ENCODE assay signal across 22 cellular contexts in genomic region chr4:121717680-121718237, GRCh38. TPM values are rescaled to one million over a fixed set of nuclear protein-coding genes. Genes with fewer than 3 reads are reported as not detected.
A peak's percentile ranks its signal among the peaks of the same experiment; 100 is the strongest.
DNase-seq lines count a peak whose midpoint lies in the region; ATAC-seq and TF ChIP-seq lines count a peak whose summit lies in the region.
"Had no signal": no experiment of that assay in that cellular context is flagged by ENCODE, and none has a peak within 500 bp of the region (broad histone marks: within the 10 kb centered on the region; RNA-seq: fewer than 3 reads in every experiment).

No MANE protein-coding gene starts in this region.

- no peaks in the 10 kb centered on the region for H3K9me3 Mint-ChIP-seq in T-cell
- H3K9me3 Mint-ChIP-seq: activated CD4-positive, alpha-beta T cell treated with anti-CD3 and anti-CD28 coated beads, Interleukin-2, amount 10 ng/mL, durations not matched to agents 7 days and 5 days; stimulated activated naive CD8-positive, alpha-beta T cell treated with anti-CD3 and anti-CD28 coated beads, Interleukin-15, Interleukin-2, amounts not matched to agents 100 ng/mL and 50 ng/mL, for 24 hours had no signal

- DNase-seq in Right ventricle myocardium inferior (ENCODE audit: missing footprints) (no peak), cardiac septum (ENCODE audit: low spot score) (no peak), fibroblast of villous mesenchyme (ENCODE audit: low read depth) (peak; percentile 73), lung (ENCODE audit: low spot score) (no peak), aorta (no peak), HPDE6-E6E7 (ENCODE audit: extremely low spot score) (no peak), T-cell (no peak)
- DNase-seq: 8988T; activated CD4-positive, alpha-beta T cell treated with anti-CD3 and anti-CD28 coated beads, Interleukin-2, amount 10 ng/mL, durations not matched to agents 7 days and 5 days; activated CD8-positive, alpha-beta memory T cell treated with anti-CD3 and anti-CD28 coated beads, Interleukin-2, amount 50 U/mL, for 4 hours; anterior cingulate cortex; HCEC 1CT; NCI-H1417; NCI-H2171; NCI-H526 treated with DMSO at 0.1 percent for 48 hours; nucleus accumbens; stimulated activated CD4-positive, alpha-beta T cell treated with anti-CD3 and anti-CD28 coated beads, Interleukin-2, amount 100 ng/mL, for 48 hours had no signal

- no peaks in the 10 kb centered on the region for H3K36me3 ChIP-seq in lung (ENCODE audit: control insufficient read depth in 2 of 2, insufficient read depth in 2 of 2, low read length in 2 of 2)
- peaks cover 0 to 3% of the 10 kb centered on the region in 2 donors for H3K36me3 ChIP-seq in aorta (ENCODE audit: control insufficient read depth in 1 of 2, insufficient read depth in 2 of 2, low read length in 1 of 2)

- intact Hi-C loops in Right ventricle myocardium inferior (cut with DNase I) (no loop called here), cardiac septum (cut with DNase I) (no loop called here), aorta (cut with DNase I) (no loop called here)

- ATAC-seq in Right ventricle myocardium inferior (peak; percentile 96), lung (ENCODE audit: insufficient read depth, low FRiP score) (peak; percentile 46), aorta (ENCODE audit: low FRiP score) (peak; percentile 86), GM18502 (IDR thresholded peaks at IDR 0.05; ENCODE audit: poor library complexity, unreplicated experiment) (no peak), T-cell (replicated peaks in 1 of 4) (no peak)

- no peak overlapping the region for H3K27ac Mint-ChIP-seq in T-cell
- H3K27ac Mint-ChIP-seq: activated CD4-positive, alpha-beta T cell treated with anti-CD3 and anti-CD28 coated beads, Interleukin-2, amount 10 ng/mL, durations not matched to agents 7 days and 5 days; stimulated activated naive CD8-positive, alpha-beta T cell treated with anti-CD3 and anti-CD28 coated beads, Interleukin-15, Interleukin-2, amounts not matched to agents 100 ng/mL and 50 ng/mL, for 24 hours had no signal

- no peaks in the 10 kb centered on the region for H3K9me3 ChIP-seq in lung (ENCODE audit: control insufficient read depth in 2 of 2, insufficient read depth in 1 of 2, low read length in 1 of 2)
- no peaks in the 10 kb centered on the region for H3K9me3 ChIP-seq in aorta (ENCODE audit: control insufficient read depth, low read length)

- no peak overlapping the region for H3K4me3 Mint-ChIP-seq in T-cell
- H3K4me3 Mint-ChIP-seq: activated CD4-positive, alpha-beta T cell treated with anti-CD3 and anti-CD28 coated beads, Interleukin-2, amount 10 ng/mL, durations not matched to agents 7 days and 5 days; stimulated activated naive CD8-positive, alpha-beta T cell treated with anti-CD3 and anti-CD28 coated beads, Interleukin-15, Interleukin-2, amounts not matched to agents 100 ng/mL and 50 ng/mL, for 24 hours had no signal

- H3K27me3 ChIP-seq in lung (ENCODE audit: control insufficient read depth, insufficient read depth): no peaks in the 10 kb centered on the region
- no peaks in the 10 kb centered on the region for H3K27me3 ChIP-seq in aorta (ENCODE audit: control insufficient read depth in 1 of 2, insufficient read depth in 2 of 2, low read length in 1 of 2)

- 46 to 48% methylated on average over 4 of the region's 4 CpGs for WGBS in lung, 2 donors
- WGBS in aorta, 2 donors: 58 to 62% methylated on average over 4 of the region's 4 CpGs

- H3K4me1 ChIP-seq in lung (ENCODE audit: control insufficient read depth in 2 of 2, insufficient read depth in 2 of 2, low read length in 2 of 2): no peaks in the 10 kb centered on the region
- H3K4me1 ChIP-seq in aorta (ENCODE audit: control insufficient read depth in 1 of 2, insufficient read depth in 2 of 2, low read length in 2 of 2): no peaks in the 10 kb centered on the region

- no peaks in the 10 kb centered on the region for H3K4me1 Mint-ChIP-seq in T-cell
- H3K4me1 Mint-ChIP-seq: activated CD4-positive, alpha-beta T cell treated with anti-CD3 and anti-CD28 coated beads, Interleukin-2, amount 10 ng/mL, durations not matched to agents 7 days and 5 days had no signal

- peaks cover 17 to 30% of the 10 kb centered on the region in 2 donors for H3K27me3 Mint-ChIP-seq in T-cell

- H3K4me3 ChIP-seq in fibroblast of villous mesenchyme (ENCODE audit: low read depth, low read length): no peak overlapping the region
- no peak overlapping the region for H3K4me3 ChIP-seq in lung
- no peak overlapping the region for H3K4me3 ChIP-seq in aorta (ENCODE audit: low read length in 2 of 2)
- H3K4me3 ChIP-seq: skin epidermis had no signal

- H3K27ac ChIP-seq in lung (ENCODE audit: low read depth in 1 of 2, low read length in 1 of 2) (no peak overlapping the region), aorta (ENCODE audit: low read depth in 1 of 2, low read length in 2 of 2) (no peak overlapping the region)
- H3K27ac ChIP-seq: C4-2B had no signal

- POLR2A ChIA-PET in T-cell (lab: Charles Lee): no interaction called here

- H3K36me3 Mint-ChIP-seq in T-cell: no peaks in the 10 kb centered on the region

- no peak for TF ChIP-seq CTCF in fibroblast of villous mesenchyme (IDR thresholded peaks at IDR 0.05; ENCODE audit: insufficient read depth, low read depth, low read length)
- no peak for TF ChIP-seq CTCF in lung (IDR thresholded peaks at IDR 0.05; ENCODE audit: control extremely low read depth, extremely low read depth)

- CTCF ChIA-PET in T-cell (lab: Charles Lee): interaction anchor here in 1 of 2 donors (0.6 kb wide), 1 partner anchor 291 kb away, joined by 3 read pairs; no protein-coding TSS in a partner anchor

RNA-seq across cellular contexts. Expression of gene ANXA5, which starts 21.0 kb away (rescaled TPM):
- 136 TPM for total RNA-seq in Right ventricle myocardium inferior
- 152 TPM for total RNA-seq in cardiac septum
- total RNA-seq in fibroblast of villous mesenchyme: 811 and 939 TPM in 2 replicates
- total RNA-seq in lung: 100 to 1,000 TPM; 250 to 406 TPM
- polyA plus RNA-seq in lung: 100 to 1,000 TPM; 440 to 479 TPM
- total RNA-seq in aorta: 100 to 1,000 TPM; 335 to 471 TPM
- polyA plus RNA-seq in aorta: 100 to 1,000 TPM; 355 to 434 TPM
- 10 to 100 TPM; 44.2 to 80.3 (median 71.2) TPM for total RNA-seq in T-cell

RNA-seq across cellular contexts. Expression of gene SMIM43, which starts 47.2 kb away (rescaled TPM):
- total RNA-seq in Right ventricle myocardium inferior (not detected), cardiac septum (0.27 TPM), fibroblast of villous mesenchyme (0.43 and 0.64 TPM in 2 replicates), lung (10 to 100 TPM in 1 of 2 donors, under 1 TPM in 1; 0.15 to 18.2 TPM), aorta (not detected), T-cell (under 1 TPM in 1 of 5 donors, not detected in 4; 0.43 TPM)
- polyA plus RNA-seq in lung (under 1 TPM; 0.07 to 0.16 TPM), aorta (not detected)
- total RNA-seq: activated CD4-positive, alpha-beta T cell treated with anti-CD3 and anti-CD28 coated beads, Interleukin-2, amount 10 ng/mL, durations not matched to agents 7 days and 5 days; chondrocyte had no signal

Comparison
In these comparisons a context has a peak if more than half of its experiments do, and no peak if none do; other contexts are left out.
1. ATAC-seq: peak in Right ventricle myocardium inferior (single experiment), lung (single experiment) and aorta (single experiment); none in GM18502 (single experiment) and T-cell (0 of 4).